ENCODE assay signal across 34 cellular contexts in the genomic region with DNA sequence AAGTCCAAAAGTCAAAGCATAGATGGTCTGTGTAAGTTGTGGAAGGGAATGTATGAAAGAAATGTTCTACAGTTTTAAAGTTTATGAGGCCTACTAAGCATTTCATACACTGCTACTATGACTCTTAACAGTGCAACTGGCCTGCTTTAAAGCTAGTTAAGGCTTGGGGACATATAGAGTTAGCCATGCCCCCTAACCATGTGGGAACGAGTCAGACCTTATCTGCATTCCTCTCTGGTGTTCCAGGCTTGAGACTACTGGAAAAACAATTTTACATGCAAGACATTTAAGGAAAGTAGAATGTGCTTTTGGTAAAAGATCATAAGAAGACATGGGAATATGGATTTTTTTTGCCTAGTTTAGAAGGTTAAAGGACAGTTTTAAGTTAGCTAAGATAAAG. TPM values are rescaled to one million over a fixed set of nuclear protein-coding genes. Genes with fewer than 3 reads are reported as not detected.
DNase-seq lines count a peak whose midpoint lies in the region; ATAC-seq, FAIRE-seq and TF ChIP-seq lines count a peak whose summit lies in the region.
"Had no signal": no experiment of that assay in that cellular context is flagged by ENCODE, and none has a peak within 500 bp of the region (broad histone marks: within the 10 kb centered on the region; RNA-seq: fewer than 3 reads in every experiment).

No MANE protein-coding gene starts in this region.

- H3K4me3 ChIP-seq in bronchial epithelial cell (ENCODE audit: low read depth, low read length) = no peak overlapping the region
- H3K4me3 ChIP-seq: ascending aorta, lung, neural progenitor cell, sigmoid colon, SJSA1, thoracic aorta, vagina had no signal

- FAIRE-seq in GM18507 (lab: Jason Lieb, UNC) (peak; percentile 31), bronchial epithelial cell (lab: Jason Lieb, UNC) (no peak)
- FAIRE-seq: endometrium, islet of Langerhans had no signal

- TF ChIP-seq CTCF in CD14-positive monocyte (IDR thresholded peaks at IDR 0.05) = no peak
- no peak for TF ChIP-seq CTCF in bronchial epithelial cell (IDR thresholded peaks at IDR 0.05; ENCODE audit: insufficient read depth, low read length, severe bottlenecking)

- peaks cover 67% of the 10 kb centered on the region for H3K4me1 Mint-ChIP-seq in CD14-positive monocyte
- H3K4me1 Mint-ChIP-seq: neural progenitor cell had no signal

- H3K27ac Mint-ChIP-seq in CD14-positive monocyte = peak overlapping the region; percentile 33 to 77 (median 70)
- H3K27ac Mint-ChIP-seq: activated B cell treated with CpG ODN at 0.5 μM for 24 hours; activated naive CD4-positive, alpha-beta T cell treated with anti-CD3 and anti-CD28 coated beads, Interleukin-2, amount 10 ng/mL, durations not matched to agents 7 days and 5 days; CD4-positive, CD25-positive, alpha-beta regulatory T cell; neural progenitor cell had no signal

- H3K27me3 Mint-ChIP-seq in CD14-positive monocyte (ENCODE audit: low read depth in 3 of 3) = peaks cover 0 to 2% (median 0%) of the 10 kb centered on the region in 3 donors
- H3K27me3 Mint-ChIP-seq: activated B cell treated with CpG ODN at 0.5 μM for 24 hours; central memory CD8-positive, alpha-beta T cell had no signal

- intact Hi-C loops in CD14-positive monocyte (cut with micrococcal nuclease) (loop anchor here in 1 of 2 donors (10.0 kb wide), 1 partner anchor 114 kb away; no protein-coding TSS in a partner anchor), left colon (cut with DNase I, micrococcal nuclease) (loop anchor here in 1 of 2 donors (10.0 kb wide), 1 partner anchor 234 kb away; a partner anchor contains a TSS)

- no peak for ATAC-seq in HG03025 (IDR thresholded peaks at IDR 0.05; ENCODE audit: low FRiP score, unreplicated experiment)
- no peak for ATAC-seq in left colon
- ATAC-seq in HG03135 (IDR thresholded peaks at IDR 0.05; ENCODE audit: unreplicated experiment) = no peak

- H3K36me3 ChIP-seq in bronchial epithelial cell (ENCODE audit: control insufficient read depth, insufficient read depth, low read length) = no peaks in the 10 kb centered on the region
- H3K36me3 ChIP-seq: ascending aorta, neural progenitor cell, sigmoid colon, SJSA1, thoracic aorta, vagina had no signal

- H3K9me3 Mint-ChIP-seq in CD14-positive monocyte = peaks cover 0 to 1% (median 0%) of the 10 kb centered on the region in 7 donors
- H3K9me3 Mint-ChIP-seq: activated B cell treated with CpG ODN at 0.5 μM for 24 hours; activated naive CD4-positive, alpha-beta T cell treated with anti-CD3 and anti-CD28 coated beads, Interleukin-2, amount 10 ng/mL, durations not matched to agents 7 days and 5 days; CD4-positive, CD25-positive, alpha-beta regulatory T cell; central memory CD8-positive, alpha-beta T cell; IgD-negative memory B cell had no signal

- H3K36me3 Mint-ChIP-seq in CD14-positive monocyte = no peaks in the 10 kb centered on the region
- H3K36me3 Mint-ChIP-seq: activated naive CD4-positive, alpha-beta T cell treated with anti-CD3 and anti-CD28 coated beads, Interleukin-2, amount 10 ng/mL, durations not matched to agents 7 days and 5 days; CD4-positive, CD25-positive, alpha-beta regulatory T cell; IgD-negative memory B cell; neural progenitor cell had no signal

- H3K4me3 Mint-ChIP-seq in CD14-positive monocyte = peak overlapping the region in 1 of 2 donors; percentile 68
- H3K4me3 Mint-ChIP-seq: activated B cell treated with CpG ODN at 0.5 μM for 24 hours; activated naive CD4-positive, alpha-beta T cell treated with anti-CD3 and anti-CD28 coated beads, Interleukin-2, amount 10 ng/mL, durations not matched to agents 7 days and 5 days; central memory CD8-positive, alpha-beta T cell; IgD-negative memory B cell; neural progenitor cell had no signal

- peaks cover 1% of the 10 kb centered on the region for H3K27me3 ChIP-seq in bronchial epithelial cell (ENCODE audit: control insufficient read depth, insufficient read depth, low read length)
- H3K27me3 ChIP-seq: ascending aorta, neural progenitor cell, sigmoid colon, vagina had no signal

- DNase-seq in CD14-positive monocyte (ENCODE audit: low spot score) (no peak), GM18507 (ENCODE audit: extremely low spot score, insufficient read length, low read depth) (no peak), bronchial epithelial cell (ENCODE audit: low read depth) (peak; percentile 50), kidney tubule cell (ENCODE audit: low spot score) (peak; percentile 37), left colon (no peak)
- DNase-seq in activated CD4-positive, alpha-beta T cell treated with anti-CD3 and anti-CD28 coated beads, Interleukin-2, amount 50 U/mL, for 1 hour = no peak
- DNase-seq: activated B cell treated with CpG ODN at 0.5 μM for 24 hours; activated naive CD4-positive, alpha-beta T cell treated with anti-CD3 and anti-CD28 coated beads, Interleukin-2, amount 10 ng/mL, durations not matched to agents 7 days and 5 days; CD4-positive, CD25-positive, alpha-beta regulatory T cell; NCI-H1105 treated with DMSO at 0.1 percent for 48 hours; NCI-H2081; NCI-H345; NCI-H82; posterior cingulate gyrus; sigmoid colon; stimulated activated CD4-positive, alpha-beta T cell treated with anti-CD3 and anti-CD28 coated beads, Interleukin-15, amount 100 ng/mL, for 24 hours; stimulated activated naive CD4-positive, alpha-beta T cell; T-helper 1 cell had no signal

RNA-seq across cellular contexts. Expression of a gene that starts 8.7 kb away (rescaled TPM):
- 100 to 1,000 TPM; 356 to 363 TPM for polyA plus RNA-seq in CD14-positive monocyte
- total RNA-seq in bronchial epithelial cell = not detected in 2 replicates
- total RNA-seq in left colon = 1 to 10 TPM; 2.2 to 7.4 TPM
- total RNA-seq: ascending aorta, dermis microvascular lymphatic vessel endothelial cell, fibroblast of lung, H4, RPMI7951, SJSA1 had no signal
- polyA plus RNA-seq: fibroblast of lung had no signal

RNA-seq across cellular contexts. Expression of a gene that starts 18.7 kb away (rescaled TPM):
- 10 to 100 TPM; 15.8 to 16.0 TPM for polyA plus RNA-seq in CD14-positive monocyte
- total RNA-seq in bronchial epithelial cell (0.79 and 3.3 TPM in 2 replicates), left colon (10 to 100 TPM in 1 of 2 donors, 1 to 10 TPM in 1; 2.2 to 12.9 TPM)
- total RNA-seq: ascending aorta, dermis microvascular lymphatic vessel endothelial cell, fibroblast of lung, RPMI7951, SJSA1 had no signal
- polyA plus RNA-seq: fibroblast of lung had no signal

Comparison
In these comparisons a context has a peak if more than half of its experiments do, and no peak if none do; other contexts are left out.
1. DNase-seq: peak in bronchial epithelial cell (single experiment) and kidney tubule cell (single experiment); none in CD14-positive monocyte (single experiment), GM18507 (single experiment), left colon (0 of 2) and activated CD4-positive, alpha-beta T cell treated with anti-CD3 and anti-CD28 coated beads, Interleukin-2, amount 50 U/mL, for 1 hour (single experiment).